ENCODE assay signal across 15 cellular contexts in the genomic region with DNA sequence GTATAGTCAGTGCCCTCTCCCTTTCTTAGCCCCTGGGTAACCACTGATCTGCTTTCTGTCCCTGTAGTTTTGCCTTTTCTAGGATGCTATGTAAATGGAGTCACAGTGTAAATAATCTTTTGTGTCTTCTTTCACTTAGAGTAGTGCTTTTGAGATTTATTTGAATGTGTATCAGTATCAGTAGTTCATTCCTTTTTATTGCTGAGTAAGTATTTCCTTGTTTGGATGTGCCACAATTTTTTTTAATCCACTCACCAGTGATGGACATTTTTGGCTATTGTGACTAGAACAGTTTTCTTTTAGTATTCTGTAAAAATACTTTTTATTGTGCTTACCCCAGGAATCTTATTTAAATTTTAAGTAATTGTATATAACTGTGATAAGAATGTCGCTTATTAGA. TPM values are rescaled to one million over a fixed set of nuclear protein-coding genes. Genes with fewer than 3 reads are reported as not detected.
DNase-seq lines count a peak whose midpoint lies in the region; ATAC-seq, FAIRE-seq and TF ChIP-seq lines count a peak whose summit lies in the region.
"Had no signal": no experiment of that assay in that cellular context is flagged by ENCODE, and none has a peak within 500 bp of the region (broad histone marks: within the 10 kb centered on the region; RNA-seq: fewer than 3 reads in every experiment).

No MANE protein-coding gene starts in this region.

- peak overlapping the region; percentile 17 for H3K4me3 Mint-ChIP-seq in activated T-cell treated with anti-CD3 and anti-CD28 coated beads, Interleukin-2, amount 50 U/mL, for 24 hours

- H3K79me2 ChIP-seq in PC-9 (ENCODE audit: low read depth) = peaks cover 95% of the 10 kb centered on the region

- H2AFZ ChIP-seq in PC-9 = no peak overlapping the region

- peaks cover 8% of the 10 kb centered on the region; the same call in 1 of the 2 replicates for H3K36me3 ChIP-seq in PC-9 (ENCODE audit: low read depth)
- H3K36me3 ChIP-seq in psoas muscle (ENCODE audit: insufficient read depth in 1 of 2, low read depth in 1 of 2) = no peaks in the 10 kb centered on the region
- H3K36me3 ChIP-seq: uterus had no signal

- H3K27ac ChIP-seq in PC-9 (peak overlapping the region; percentile 18), dorsolateral prefrontal cortex (peak overlapping the region in 11 of 59 donors; percentile 10 to 99 (median 20)), psoas muscle (peak overlapping the region; percentile 99)

- CTCF ChIA-PET in PC-9 (lab: Charles Lee) = interaction anchor here (0.7 kb wide), 2 partner anchors 52 to 284 kb away, joined by 3 to 4 read pairs; no protein-coding TSS in a partner anchor

- H3K27me3 Mint-ChIP-seq in activated T-cell treated with anti-CD3 and anti-CD28 coated beads, Interleukin-2, amount 50 U/mL, for 24 hours = no peaks in the 10 kb centered on the region

- WGBS in psoas muscle, 3 donors = 97 to 100% (median 100%) methylated on average over 1 of the region's 1 CpG

- BruUV-seq in PC-9 (replicated peaks; lab: Mats Ljungman, UMichigan) = no TSS peak

- FAIRE-seq in GM19239 (lab: Jason Lieb, UNC) = no peak
- FAIRE-seq: bronchial epithelial cell had no signal

- H3K9me3 ChIP-seq in PC-9 (ENCODE audit: insufficient read depth, low read depth) (no peaks in the 10 kb centered on the region), psoas muscle (no peaks in the 10 kb centered on the region)
- H3K9me3 ChIP-seq: uterus had no signal

- H3K36me3 Mint-ChIP-seq in activated T-cell treated with anti-CD3 and anti-CD28 coated beads, Interleukin-2, amount 50 U/mL, for 24 hours (ENCODE audit: low read depth) = peaks cover 30% of the 10 kb centered on the region

- peak overlapping the region; percentile 87 for H3K27ac Mint-ChIP-seq in activated T-cell treated with anti-CD3 and anti-CD28 coated beads, Interleukin-2, amount 50 U/mL, for 24 hours

- TF ChIP-seq CTCF in PC-9 (conservative IDR thresholded peaks at IDR 0.05) = no peak
- TF ChIP-seq CTCF in dorsolateral prefrontal cortex (IDR thresholded peaks at IDR 0.05 in 54 of 56, conservative IDR thresholded peaks at IDR 0.05 in 2 of 56; ENCODE audit: low read depth in 1 of 56, partially characterized antibody in 56 of 56) = no peak
- no peak for TF ChIP-seq CTCF in psoas muscle (IDR thresholded peaks at IDR 0.05)

- peak overlapping the region; percentile 72 for H3K4me3 ChIP-seq in PC-9
- H3K4me3 ChIP-seq in dorsolateral prefrontal cortex = peak overlapping the region in 45 of 59 donors; percentile 1 to 99 (median 92)
- peak overlapping the region; percentile 98 for H3K4me3 ChIP-seq in psoas muscle
- H3K4me3 ChIP-seq: uterus had no signal

- POLR2A ChIA-PET in PC-9 (lab: Charles Lee; ENCODE audit: unreplicated experiment) = interaction anchor here (0.7 kb wide), 1 partner anchor 46 kb away, joined by 6 read pairs; no protein-coding TSS in a partner anchor

- DNase-seq in activated T-cell treated with anti-CD3 and anti-CD28 coated beads, Interleukin-2, amount 50 U/mL, for 24 hours = no peak
- no peak for DNase-seq in activated T-cell treated with anti-CD3 and anti-CD28 coated beads, Interleukin-2, amount 50 U/mL, for 1 hour
- DNase-seq in PC-9 = no peak
- DNase-seq in dorsolateral prefrontal cortex = no peak
- no peak for DNase-seq in psoas muscle
- no peak for DNase-seq in T-helper 9 cell
- DNase-seq in GM19239 (ENCODE audit: insufficient read length, low spot score) = no peak
- DNase-seq: ACHN; DMS53; left ventricle myocardium superior; NCI-H2171; stimulated activated CD8-positive, alpha-beta memory T cell treated with anti-CD3 and anti-CD28 coated beads, Interleukin-4, amount 100 ng/mL, for 48 hours; uterus had no signal

- H4K20me1 ChIP-seq in PC-9 (ENCODE audit: insufficient read depth) = peaks cover 68% of the 10 kb centered on the region

- H3K4me2 ChIP-seq in PC-9 = peak overlapping the region; percentile 92

- ATAC-seq in psoas muscle (no peak), HG03045 (IDR thresholded peaks at IDR 0.05; ENCODE audit: unreplicated experiment) (no peak)
- ATAC-seq: left ventricle myocardium superior had no signal

- no peaks in the 10 kb centered on the region for H3K27me3 ChIP-seq in PC-9 (ENCODE audit: insufficient read depth, low read depth)
- H3K27me3 ChIP-seq in dorsolateral prefrontal cortex = no peaks in the 10 kb centered on the region
- H3K27me3 ChIP-seq in psoas muscle (ENCODE audit: insufficient read depth in 3 of 3, low read length in 2 of 3) = no peaks in the 10 kb centered on the region
- H3K27me3 ChIP-seq: uterus had no signal

- H3K9me2 ChIP-seq in PC-9 (ENCODE audit: insufficient read depth) = no peaks in the 10 kb centered on the region

- intact Hi-C loops in PC-9 (cut with micrococcal nuclease; ENCODE audit: unreplicated experiment) (loop anchor here (1.0 kb wide), 1 partner anchor 10 kb away; no protein-coding TSS in a partner anchor), dorsolateral prefrontal cortex (cut with DNase I) (loop anchor here in 1 of 2 donors (5.0 kb wide), 1 partner anchor 331 kb away; a partner anchor contains a TSS), psoas muscle (cut with DNase I) (no loop called here)

- peaks cover 56% of the 10 kb centered on the region for H3K4me1 Mint-ChIP-seq in activated T-cell treated with anti-CD3 and anti-CD28 coated beads, Interleukin-2, amount 50 U/mL, for 24 hours (ENCODE audit: low read depth)

- peaks cover 53% of the 10 kb centered on the region for H3F3A ChIP-seq in PC-9 (ENCODE audit: insufficient read depth, low read depth)

- H3K4me1 ChIP-seq in PC-9 (replicated peaks; ENCODE audit: insufficient read depth) (peaks cover 46% of the 10 kb centered on the region), psoas muscle (peaks cover 47% of the 10 kb centered on the region)

- H3K9me3 Mint-ChIP-seq in activated T-cell treated with anti-CD3 and anti-CD28 coated beads, Interleukin-2, amount 50 U/mL, for 24 hours = no peaks in the 10 kb centered on the region

RNA-seq across cellular contexts. Expression of a gene that starts 3.4 kb away (rescaled TPM):
- 189 and 191 TPM in 2 replicates for total RNA-seq in PC-9 (2021)
- 100 to 1,000 TPM; 106 to 189 (median 135) TPM for total RNA-seq in dorsolateral prefrontal cortex
- 10 to 100 TPM; 56.0 to 75.9 (median 66.7) TPM for total RNA-seq in psoas muscle
- 10 to 100 TPM; 46.1 to 89.2 (median 53.5) TPM for polyA plus RNA-seq in psoas muscle

RNA-seq across cellular contexts. Expression of a gene that starts 54.6 kb away (rescaled TPM):
- 310 and 330 TPM in 2 replicates for total RNA-seq in PC-9 (2021)
- total RNA-seq in dorsolateral prefrontal cortex = 100 to 1,000 TPM; 176 to 436 (median 299) TPM
- total RNA-seq in psoas muscle = 100 to 1,000 TPM; 222 to 535 (median 414) TPM
- polyA plus RNA-seq in psoas muscle = 100 to 1,000 TPM; 163 to 381 (median 354) TPM
